ENCODE assay signal across 1 cellular context in the genomic region with DNA sequence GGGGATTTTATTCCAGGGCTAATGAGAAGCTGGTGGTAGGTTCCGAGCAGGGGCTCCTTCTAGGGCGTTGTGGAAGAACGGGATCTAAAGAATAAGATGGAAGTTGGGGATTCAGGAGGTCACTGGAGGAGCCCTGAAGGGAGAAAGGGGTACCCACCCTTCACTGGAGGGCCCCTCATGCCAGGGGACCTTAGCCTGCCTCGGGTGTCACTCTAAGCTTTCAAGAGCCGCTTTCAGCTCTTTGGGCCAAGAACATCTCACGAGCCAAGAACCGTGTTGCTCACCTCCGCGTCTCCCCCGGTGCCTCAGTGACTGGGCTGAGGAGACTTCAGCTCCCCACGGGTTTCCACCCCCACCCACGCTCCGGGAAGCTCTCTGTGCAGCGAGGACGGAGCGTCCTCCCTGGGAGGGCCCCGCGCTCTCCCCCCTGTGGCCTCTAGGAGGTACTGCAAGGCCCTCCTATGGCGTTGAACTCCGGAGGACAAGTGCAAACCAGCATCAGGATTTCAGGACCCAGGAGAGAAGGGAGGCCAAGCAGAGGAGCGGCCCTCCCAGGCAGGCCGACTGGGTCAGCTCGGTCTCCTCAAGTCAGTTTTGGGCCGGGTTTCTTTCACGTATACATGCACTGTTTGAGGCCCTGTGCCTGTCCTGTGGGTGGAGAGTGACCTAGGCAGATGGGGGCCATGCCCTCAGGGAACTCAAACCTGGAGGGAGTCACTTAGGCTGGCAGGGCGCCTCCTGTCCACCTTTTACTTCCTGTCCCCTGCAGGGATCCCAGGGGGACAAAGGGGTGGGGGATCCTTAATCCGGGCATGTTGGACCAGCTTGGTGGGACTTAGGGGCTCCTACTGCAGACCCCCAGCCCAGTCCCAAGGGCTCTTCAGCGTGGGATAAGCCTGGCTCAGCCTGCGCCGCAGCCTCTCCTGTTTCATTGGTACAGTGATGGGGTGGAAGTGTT.
TF ChIP-seq lines count a peak whose summit lies in the region.

No MANE protein-coding gene starts in this region.

TF ChIP-seq in IMR-90, 13 proteins besides CTCF, POLR2A, EP300 and RAD21 (continued from another document):
- TF ChIP-seq, protein P1, sequence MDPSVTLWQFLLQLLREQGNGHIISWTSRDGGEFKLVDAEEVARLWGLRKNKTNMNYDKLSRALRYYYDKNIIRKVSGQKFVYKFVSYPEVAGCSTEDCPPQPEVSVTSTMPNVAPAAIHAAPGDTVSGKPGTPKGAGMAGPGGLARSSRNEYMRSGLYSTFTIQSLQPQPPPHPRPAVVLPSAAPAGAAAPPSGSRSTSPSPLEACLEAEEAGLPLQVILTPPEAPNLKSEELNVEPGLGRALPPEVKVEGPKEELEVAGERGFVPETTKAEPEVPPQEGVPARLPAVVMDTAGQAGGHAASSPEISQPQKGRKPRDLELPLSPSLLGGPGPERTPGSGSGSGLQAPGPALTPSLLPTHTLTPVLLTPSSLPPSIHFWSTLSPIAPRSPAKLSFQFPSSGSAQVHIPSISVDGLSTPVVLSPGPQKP (IDR thresholded peaks at IDR 0.05; ENCODE audit: borderline replicate concordance, low read depth, low read length) = no peak
- TF ChIP-seq CHD1 (IDR thresholded peaks at IDR 0.05; ENCODE audit: low read depth, low read length) = no peak
- no peak for TF ChIP-seq MAFK (IDR thresholded peaks at IDR 0.05; ENCODE audit: low read depth, low read length)
- no peak for TF ChIP-seq RFX5 (IDR thresholded peaks at IDR 0.05; ENCODE audit: low read depth, low read length)
- TF ChIP-seq MAZ (IDR thresholded peaks at IDR 0.05; ENCODE audit: borderline replicate concordance, low read depth, low read length) = peak; percentile 54; the same call in 1 of the 2 replicates
